Comparison of ENCODE assay signal across 12 cellular contexts in the genomic region with DNA sequence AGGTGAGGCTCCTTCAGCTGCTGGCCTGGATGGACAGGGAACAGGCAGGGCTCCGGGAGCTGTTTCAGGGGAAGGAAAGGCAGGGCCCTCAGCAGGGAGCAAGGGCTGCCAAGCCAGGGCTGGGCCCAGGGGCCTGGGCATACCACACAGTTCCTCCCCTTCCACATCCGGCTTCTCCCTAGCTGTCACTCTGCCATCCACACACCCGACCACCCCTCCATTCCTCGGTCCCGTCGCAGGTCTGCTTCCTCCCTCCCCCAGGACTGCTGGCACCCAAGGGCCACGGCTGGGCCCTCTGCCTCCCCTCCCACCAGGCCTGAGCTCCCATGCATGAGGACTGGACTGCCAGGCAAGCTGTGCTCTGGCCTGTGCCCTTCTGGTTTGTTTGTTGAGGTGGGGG. TPM values are rescaled to one million over a fixed set of nuclear protein-coding genes. Genes with fewer than 3 reads are reported as not detected.
DNase-seq lines count a peak whose midpoint lies in the region; TF ChIP-seq lines count a peak whose summit lies in the region.
"Had no signal": no experiment of that assay in that cellular context is flagged by ENCODE, and none has a peak within 500 bp of the region (broad histone marks: within the 10 kb centered on the region; RNA-seq: fewer than 3 reads in every experiment).

No MANE protein-coding gene starts in this region.

- H3K9ac ChIP-seq in rectal smooth muscle tissue (ENCODE audit: low read length) = no peak overlapping the region

- H3K4me3 ChIP-seq in GM08714 (ENCODE audit: low read length) (peak overlapping the region; percentile 0; the same call in 1 of the 2 replicates), esophagus muscularis mucosa (no peak overlapping the region), rectal smooth muscle tissue (ENCODE audit: low read length) (no peak overlapping the region)
- H3K4me3 ChIP-seq: SJSA1 had no signal

- intact Hi-C loops in esophagus muscularis mucosa (cut with DNase I) = no loop called here

- no peak for TF ChIP-seq POLR2A in esophagus muscularis mucosa (IDR thresholded peaks at IDR 0.05; ENCODE audit: low read depth)

- TF ChIP-seq EP300 in esophagus muscularis mucosa (IDR thresholded peaks at IDR 0.05) = no peak

- DNase-seq in UCSD-AML1 (lab: John Stamatoyannopoulos, UW; ENCODE audit: unreplicated experiment) (peak; percentile 69), esophagus muscularis mucosa (ENCODE audit: extremely low spot score) (no peak), iPS-NIHi7 (ENCODE audit: extremely low spot score) (no peak), NCI-H2171 treated with DMSO at 0.1 percent for 48 hours (lab: John Stamatoyannopoulos, UW) (no peak), dedifferentiated amniotic fluid mesenchymal stem cell (ENCODE audit: extremely low spot score) (no peak)
- DNase-seq in activated effector memory CD4-positive, alpha-beta T cell treated with anti-CD3 and anti-CD28 coated beads, Interleukin-2, amount 50 U/mL, for 16 hours = no peak
- DNase-seq: erythroblast, HFFc6, NCI-H2081 treated with DMSO at 0.1 percent for 48 hours had no signal

- TF ChIP-seq CTCF in esophagus muscularis mucosa (IDR thresholded peaks at IDR 0.05) = no peak

- H3K36me3 ChIP-seq in esophagus muscularis mucosa (peaks cover 14 to 45% (median 44%) of the 10 kb centered on the region in 4 donors), rectal smooth muscle tissue (ENCODE audit: control insufficient read depth, insufficient read depth, low read length) (peaks cover 10% of the 10 kb centered on the region)

- no peaks in the 10 kb centered on the region for H3K9me3 ChIP-seq in esophagus muscularis mucosa
- H3K9me3 ChIP-seq: SJSA1 had no signal

- H3K27ac ChIP-seq in esophagus muscularis mucosa (replicated peaks in 1 of 4) (peak overlapping the region; percentile 52 to 66 (median 65)), rectal smooth muscle tissue (ENCODE audit: low read depth, low read length) (peak overlapping the region; percentile 35)
- H3K27ac ChIP-seq: SJSA1 had no signal

- H3K4me1 ChIP-seq in esophagus muscularis mucosa (peaks cover 47 to 70% (median 57%) of the 10 kb centered on the region in 4 donors), rectal smooth muscle tissue (ENCODE audit: control insufficient read depth, insufficient read depth, low read length) (peaks cover 7% of the 10 kb centered on the region)

- H3K27me3 ChIP-seq in esophagus muscularis mucosa = no peaks in the 10 kb centered on the region
- no peaks in the 10 kb centered on the region for H3K27me3 ChIP-seq in rectal smooth muscle tissue (ENCODE audit: control insufficient read depth, insufficient read depth, low read length)
- H3K27me3 ChIP-seq: SJSA1 had no signal

- WGBS in esophagus muscularis mucosa = 64% methylated on average over 6 of the region's 7 CpGs

RNA-seq across cellular contexts. Expression of gene CDIP1, which starts 24.0 kb away (rescaled TPM):
- total RNA-seq in esophagus muscularis mucosa = 10 to 100 TPM; 18.3 to 33.4 (median 28.3) TPM

RNA-seq across cellular contexts. Expression of gene HMOX2, which starts 38.4 kb away (rescaled TPM):
- 10 to 100 TPM; 26.6 to 45.9 (median 44.7) TPM for total RNA-seq in esophagus muscularis mucosa

RNA-seq across cellular contexts. Expression of gene NMRAL1, which starts 40.2 kb away (rescaled TPM):
- total RNA-seq in esophagus muscularis mucosa = 10 to 100 TPM; 29.1 to 50.0 (median 45.3) TPM

RNA-seq across cellular contexts. Expression of gene C16orf96, which starts 41.5 kb away (rescaled TPM):
- total RNA-seq in esophagus muscularis mucosa = not detected
- total RNA-seq: HFFc6, SJSA1 had no signal
